Comparison of ENCODE assay signal across 11 cellular contexts in genomic region chr13:43153436-43154082, GRCh38.
DNase-seq lines count a peak whose midpoint lies in the region; ATAC-seq and TF ChIP-seq lines count a peak whose summit lies in the region.
"Had no signal": no experiment of that assay in that cellular context is flagged by ENCODE, and none has a peak within 500 bp of the region (broad histone marks: within the 10 kb centered on the region; RNA-seq: fewer than 3 reads in every experiment).

No MANE protein-coding gene starts in this region.

- peak; percentile 43 for DNase-seq in HCEC 1CT
- peak; percentile 19 for DNase-seq in T1000 (lab: John Stamatoyannopoulos, UW)
- DNase-seq in fibroblast of the conjunctiva (ENCODE audit: low read depth): peak; percentile 67
- no peak for DNase-seq in smooth muscle cell (lab: John Stamatoyannopoulos, UW; ENCODE audit: unreplicated experiment)
- no peak for DNase-seq in NCI-H774 (lab: John Stamatoyannopoulos, UW)
- no peak for DNase-seq in G401 (ENCODE audit: low spot score)
- DNase-seq in activated CD4-positive, alpha-beta T cell treated with anti-CD3 and anti-CD28 coated beads, Interleukin-2, amount 50 U/mL, for 48 hours: no peak
- no peak for DNase-seq in mucosa of descending colon
- DNase-seq: activated naive CD8-positive, alpha-beta T cell treated with anti-CD3 and anti-CD28 coated beads for 36 hours; effector CD8-positive, alpha-beta T cell; T-helper 9 cell had no signal

- H3K36me3 ChIP-seq in smooth muscle cell (ENCODE audit: low read depth): no peaks in the 10 kb centered on the region
- H3K36me3 ChIP-seq in mucosa of descending colon (ENCODE audit: low read depth): no peaks in the 10 kb centered on the region

- no peaks in the 10 kb centered on the region for H3K79me2 ChIP-seq in smooth muscle cell (ENCODE audit: low read depth)

- peak overlapping the region; percentile 75 for H3K4me2 ChIP-seq in smooth muscle cell

- H3K9ac ChIP-seq in smooth muscle cell (ENCODE audit: low read depth): peak overlapping the region; percentile 65

- no peak for ATAC-seq in mucosa of descending colon

- peak overlapping the region; percentile 3 for H2AFZ ChIP-seq in smooth muscle cell (ENCODE audit: low read depth)

- intact Hi-C loops in mucosa of descending colon (cut with DNase I, micrococcal nuclease): no loop called here

- H3K9me3 ChIP-seq in smooth muscle cell (replicated peaks; ENCODE audit: low read depth) (no peaks in the 10 kb centered on the region), mucosa of descending colon (no peaks in the 10 kb centered on the region)

- no peaks in the 10 kb centered on the region for H3F3A ChIP-seq in smooth muscle cell (ENCODE audit: low read depth)

- TF ChIP-seq CTCF in smooth muscle cell (IDR thresholded peaks at IDR 0.05; ENCODE audit: borderline replicate concordance, insufficient read depth, poor library complexity, severe bottlenecking) (no peak), mucosa of descending colon (IDR thresholded peaks at IDR 0.05) (no peak)

- no peaks in the 10 kb centered on the region for H4K20me1 ChIP-seq in smooth muscle cell (ENCODE audit: low read depth)

- 35% methylated on average over 14 of the region's 14 CpGs for WGBS in smooth muscle cell (ENCODE audit: low lambda C conversion rate)

- peak overlapping the region; percentile 66 for H3K27ac ChIP-seq in smooth muscle cell (ENCODE audit: low read depth)

- no peaks in the 10 kb centered on the region for H3K27me3 ChIP-seq in smooth muscle cell (ENCODE audit: low read depth)

- H3K4me3 ChIP-seq in smooth muscle cell: peak overlapping the region; percentile 15
- H3K4me3 ChIP-seq in mucosa of descending colon: no peak overlapping the region

- in situ Hi-C loops in G401 (cut with HindIII; ENCODE audit: low sequenced_read_pairs): no loop called here

- H3K4me1 ChIP-seq in smooth muscle cell (ENCODE audit: low read depth): peaks cover 4% of the 10 kb centered on the region
- H3K4me1 ChIP-seq in mucosa of descending colon (ENCODE audit: low read depth): no peaks in the 10 kb centered on the region

Comparison
In these comparisons a context has a peak if more than half of its experiments do, and no peak if none do; other contexts are left out.
1. DNase-seq: peak in HCEC 1CT (single experiment), T1000 (single experiment) and fibroblast of the conjunctiva (single experiment); none in smooth muscle cell (single experiment), NCI-H774 (single experiment), G401 (single experiment), activated CD4-positive, alpha-beta T cell treated with anti-CD3 and anti-CD28 coated beads, Interleukin-2, amount 50 U/mL, for 48 hours (0 of 2) and mucosa of descending colon (0 of 3).